8 cellular contexts compared by ENCODE assay signal in the genomic region with DNA sequence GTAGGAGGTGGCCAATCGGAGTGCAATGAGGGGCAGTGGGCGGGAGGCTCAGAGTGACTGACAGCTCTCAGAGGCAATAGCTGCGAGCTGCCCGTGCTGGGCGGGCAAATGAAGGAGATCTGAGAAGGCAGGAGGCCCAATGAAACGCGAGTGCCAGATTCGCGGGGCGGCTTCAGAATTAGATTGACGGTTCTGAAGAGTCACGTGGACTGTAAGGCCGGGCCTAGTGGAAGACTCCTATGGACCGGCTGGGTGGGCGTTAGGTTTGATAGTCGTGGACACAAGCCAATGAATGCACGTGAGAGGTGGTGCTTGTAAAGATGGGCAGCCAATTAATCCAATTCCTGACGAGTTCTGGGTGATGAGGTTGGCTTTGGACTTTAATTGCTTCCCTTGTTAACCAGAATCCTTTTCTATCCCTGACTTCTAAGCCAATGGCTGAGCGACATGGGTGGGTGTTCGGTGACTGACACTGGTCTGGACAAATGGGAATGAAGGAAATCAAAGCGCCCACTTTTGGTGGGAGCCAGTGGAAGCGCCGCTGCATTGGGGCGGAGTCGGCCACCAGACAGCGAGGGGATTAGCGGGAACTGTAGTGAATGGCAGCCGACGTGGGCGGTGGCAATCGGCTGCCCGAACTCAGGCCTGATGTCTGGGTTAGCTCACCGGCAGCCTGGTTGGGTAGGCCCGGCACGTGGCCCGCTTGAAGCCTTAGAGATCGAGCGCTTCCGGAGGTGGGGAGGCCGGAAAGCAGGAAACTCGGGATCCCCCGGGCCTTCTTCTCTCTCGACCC. TPM values are rescaled to one million over a fixed set of nuclear protein-coding genes. Genes with fewer than 3 reads are reported as not detected.
DNase-seq lines count a peak whose midpoint lies in the region; ATAC-seq, FAIRE-seq and TF ChIP-seq lines count a peak whose summit lies in the region.

No MANE protein-coding gene starts in this region.

- H3K4me3 Mint-ChIP-seq in activated T-helper 2 cell treated with anti-CD3 and anti-CD28 coated beads, Interferon-gamma antibody, Interleukin-2, Interleukin-4, amounts not matched to agents 10 μg/mL and 5 μg/mL and 100 μg/mL, durations not matched to agents 14 hours and 24 hours and 36 hours (ENCODE audit: low read depth), result peak overlapping the region; percentile 74
- peak overlapping the region; percentile 69 for H3K4me3 Mint-ChIP-seq in natural killer cell treated with Interleukin-12 subunit alpha and Interleukin-12 subunit beta and Interleukin-15 and Interleukin-18, amount 100 ng/mL, for 72 hours

- no peaks in the 10 kb centered on the region for H3K27me3 Mint-ChIP-seq in activated T-helper 2 cell treated with anti-CD3 and anti-CD28 coated beads, Interferon-gamma antibody, Interleukin-2, Interleukin-4, amounts not matched to agents 10 μg/mL and 5 μg/mL and 100 μg/mL, durations not matched to agents 14 hours and 24 hours and 36 hours (ENCODE audit: low read depth)
- no peaks in the 10 kb centered on the region for H3K27me3 Mint-ChIP-seq in natural killer cell treated with Interleukin-12 subunit alpha and Interleukin-12 subunit beta and Interleukin-15 and Interleukin-18, amount 100 ng/mL, for 72 hours

- peak overlapping the region; percentile 4 for H3K4me3 ChIP-seq in fibroblast of mammary gland (ENCODE audit: control insufficient read depth, low read depth, low read length)

- H3K27ac Mint-ChIP-seq in activated T-helper 2 cell treated with anti-CD3 and anti-CD28 coated beads, Interferon-gamma antibody, Interleukin-2, Interleukin-4, amounts not matched to agents 10 μg/mL and 5 μg/mL and 100 μg/mL, durations not matched to agents 14 hours and 24 hours and 36 hours, result peak overlapping the region; percentile 96
- peak overlapping the region; percentile 55 to 67 for H3K27ac Mint-ChIP-seq in natural killer cell treated with Interleukin-12 subunit alpha and Interleukin-12 subunit beta and Interleukin-15 and Interleukin-18, amount 100 ng/mL, for 72 hours

- peaks cover 39% of the 10 kb centered on the region for H3K36me3 Mint-ChIP-seq in activated T-helper 2 cell treated with anti-CD3 and anti-CD28 coated beads, Interferon-gamma antibody, Interleukin-2, Interleukin-4, amounts not matched to agents 10 μg/mL and 5 μg/mL and 100 μg/mL, durations not matched to agents 14 hours and 24 hours and 36 hours (ENCODE audit: low read depth)
- H3K36me3 Mint-ChIP-seq in natural killer cell treated with Interleukin-12 subunit alpha and Interleukin-12 subunit beta and Interleukin-15 and Interleukin-18, amount 100 ng/mL, for 72 hours, result no peaks in the 10 kb centered on the region

- peaks cover 3% of the 10 kb centered on the region for H3K9me3 Mint-ChIP-seq in activated T-helper 2 cell treated with anti-CD3 and anti-CD28 coated beads, Interferon-gamma antibody, Interleukin-2, Interleukin-4, amounts not matched to agents 10 μg/mL and 5 μg/mL and 100 μg/mL, durations not matched to agents 14 hours and 24 hours and 36 hours
- no peaks in the 10 kb centered on the region for H3K9me3 Mint-ChIP-seq in natural killer cell treated with Interleukin-12 subunit alpha and Interleukin-12 subunit beta and Interleukin-15 and Interleukin-18, amount 100 ng/mL, for 72 hours

- intact Hi-C loops in activated T-helper 2 cell treated with anti-CD3 and anti-CD28 coated beads, Interferon-gamma antibody, Interleukin-2, Interleukin-4, amounts not matched to agents 10 μg/mL and 5 μg/mL and 100 μg/mL, durations not matched to agents 14 hours and 24 hours and 36 hours (cut with micrococcal nuclease), result loop anchor here (1.0 to 10.0 kb wide), 5 partner anchors 32 to 80 kb away; partner anchors contain the start of genes CLPP, GTF2F1 and TUBB4A

- peak; percentile 93 to 94 for ATAC-seq in natural killer cell treated with Interleukin-12 subunit alpha and Interleukin-12 subunit beta and Interleukin-15 and Interleukin-18, amount 100 ng/mL, for 72 hours

- DNase-seq in ELF-1 (ENCODE audit: low read depth, low spot score) (peak; percentile 100), H54 (ENCODE audit: insufficient read length, low spot score) (peak; percentile 99), LoVo (ENCODE audit: low spot score) (peak; percentile 99), RPMI8226 (peak; percentile 100), fibroblast of mammary gland (ENCODE audit: low read depth) (peak; percentile 100)
- peak; percentile 100 for DNase-seq in activated T-helper 2 cell treated with anti-CD3 and anti-CD28 coated beads, Interferon-gamma antibody, Interleukin-2, Interleukin-4, amounts not matched to agents 10 μg/mL and 5 μg/mL and 100 μg/mL, durations not matched to agents 14 hours and 24 hours and 36 hours (ENCODE audit: low spot score)
- peak; percentile 100 for DNase-seq in natural killer cell treated with Interleukin-12 subunit alpha and Interleukin-12 subunit beta and Interleukin-15 and Interleukin-18, amount 100 ng/mL, for 72 hours (ENCODE audit: low spot score)
- peak; percentile 96 to 100 (median 99) for DNase-seq in stimulated activated naive CD4-positive, alpha-beta T cell (lab: John Stamatoyannopoulos, UW)

- FAIRE-seq in H54 (lab: Jason Lieb, UNC), result peak; percentile 94

- no peak for TF ChIP-seq CTCF in fibroblast of mammary gland (conservative IDR thresholded peaks at IDR 0.05; ENCODE audit: control insufficient read depth, insufficient read depth, low read depth, low read length)

- TF ChIP-seq POLR2A in H54 (IDR thresholded peaks at IDR 0.05; ENCODE audit: low read depth, low read length), result 0 out of 2 replicates have a peak, but pooled peaks have one; percentile 38

- peaks cover 25% of the 10 kb centered on the region for H3K4me1 Mint-ChIP-seq in activated T-helper 2 cell treated with anti-CD3 and anti-CD28 coated beads, Interferon-gamma antibody, Interleukin-2, Interleukin-4, amounts not matched to agents 10 μg/mL and 5 μg/mL and 100 μg/mL, durations not matched to agents 14 hours and 24 hours and 36 hours (ENCODE audit: low read depth)
- peaks cover 27 to 30% of the 10 kb centered on the region in 2 donors for H3K4me1 Mint-ChIP-seq in natural killer cell treated with Interleukin-12 subunit alpha and Interleukin-12 subunit beta and Interleukin-15 and Interleukin-18, amount 100 ng/mL, for 72 hours (ENCODE audit: low read depth in 2 of 2)

RNA-seq across cellular contexts. Expression of gene KHSRP, which starts 0.5 kb away (rescaled TPM):
- 405 and 413 TPM in 2 replicates for total RNA-seq in activated T-helper 2 cell treated with anti-CD3 and anti-CD28 coated beads, Interferon-gamma antibody, Interleukin-2, Interleukin-4, amounts not matched to agents 10 μg/mL and 5 μg/mL and 100 μg/mL, durations not matched to agents 14 hours and 24 hours and 36 hours
- 100 to 1,000 TPM; 260 to 386 TPM for total RNA-seq in natural killer cell treated with Interleukin-12 subunit alpha and Interleukin-12 subunit beta and Interleukin-15 and Interleukin-18, amount 100 ng/mL, for 72 hours

RNA-seq across cellular contexts. Expression of gene SLC25A41, which starts 8.4 kb away (rescaled TPM):
- 0.30 and 0.32 TPM in 2 replicates for total RNA-seq in activated T-helper 2 cell treated with anti-CD3 and anti-CD28 coated beads, Interferon-gamma antibody, Interleukin-2, Interleukin-4, amounts not matched to agents 10 μg/mL and 5 μg/mL and 100 μg/mL, durations not matched to agents 14 hours and 24 hours and 36 hours
- total RNA-seq in natural killer cell treated with Interleukin-12 subunit alpha and Interleukin-12 subunit beta and Interleukin-15 and Interleukin-18, amount 100 ng/mL, for 72 hours, result not detected

RNA-seq across cellular contexts. Expression of gene GTF2F1, which starts 32.2 kb away (rescaled TPM):
- total RNA-seq in activated T-helper 2 cell treated with anti-CD3 and anti-CD28 coated beads, Interferon-gamma antibody, Interleukin-2, Interleukin-4, amounts not matched to agents 10 μg/mL and 5 μg/mL and 100 μg/mL, durations not matched to agents 14 hours and 24 hours and 36 hours, result 59.6 and 60.1 TPM in 2 replicates
- total RNA-seq in natural killer cell treated with Interleukin-12 subunit alpha and Interleukin-12 subunit beta and Interleukin-15 and Interleukin-18, amount 100 ng/mL, for 72 hours, result 10 to 100 TPM; 71.1 to 72.6 TPM

RNA-seq across cellular contexts. Expression of gene SLC25A23, which starts 34.5 kb away (rescaled TPM):
- total RNA-seq in activated T-helper 2 cell treated with anti-CD3 and anti-CD28 coated beads, Interferon-gamma antibody, Interleukin-2, Interleukin-4, amounts not matched to agents 10 μg/mL and 5 μg/mL and 100 μg/mL, durations not matched to agents 14 hours and 24 hours and 36 hours, result 20.1 and 27.3 TPM in 2 replicates
- total RNA-seq in natural killer cell treated with Interleukin-12 subunit alpha and Interleukin-12 subunit beta and Interleukin-15 and Interleukin-18, amount 100 ng/mL, for 72 hours, result 10 to 100 TPM in 1 of 2 donors, 1 to 10 TPM in 1; 5.4 to 10.5 TPM

RNA-seq across cellular contexts. Expression of gene CRB3, which starts 38.9 kb away (rescaled TPM):
- 0.46 TPM in 1 of 2 replicates, not detected in the other for total RNA-seq in activated T-helper 2 cell treated with anti-CD3 and anti-CD28 coated beads, Interferon-gamma antibody, Interleukin-2, Interleukin-4, amounts not matched to agents 10 μg/mL and 5 μg/mL and 100 μg/mL, durations not matched to agents 14 hours and 24 hours and 36 hours
- not detected for total RNA-seq in natural killer cell treated with Interleukin-12 subunit alpha and Interleukin-12 subunit beta and Interleukin-15 and Interleukin-18, amount 100 ng/mL, for 72 hours

Comparison
In these comparisons a context has a peak if more than half of its experiments do, and no peak if none do; other contexts are left out.
1. Peak in every context shown above with its lines: DNase-seq, ATAC-seq and H3K4me3 ChIP-seq.